ENCODE assay signal across 2 cellular contexts in the genomic region with DNA sequence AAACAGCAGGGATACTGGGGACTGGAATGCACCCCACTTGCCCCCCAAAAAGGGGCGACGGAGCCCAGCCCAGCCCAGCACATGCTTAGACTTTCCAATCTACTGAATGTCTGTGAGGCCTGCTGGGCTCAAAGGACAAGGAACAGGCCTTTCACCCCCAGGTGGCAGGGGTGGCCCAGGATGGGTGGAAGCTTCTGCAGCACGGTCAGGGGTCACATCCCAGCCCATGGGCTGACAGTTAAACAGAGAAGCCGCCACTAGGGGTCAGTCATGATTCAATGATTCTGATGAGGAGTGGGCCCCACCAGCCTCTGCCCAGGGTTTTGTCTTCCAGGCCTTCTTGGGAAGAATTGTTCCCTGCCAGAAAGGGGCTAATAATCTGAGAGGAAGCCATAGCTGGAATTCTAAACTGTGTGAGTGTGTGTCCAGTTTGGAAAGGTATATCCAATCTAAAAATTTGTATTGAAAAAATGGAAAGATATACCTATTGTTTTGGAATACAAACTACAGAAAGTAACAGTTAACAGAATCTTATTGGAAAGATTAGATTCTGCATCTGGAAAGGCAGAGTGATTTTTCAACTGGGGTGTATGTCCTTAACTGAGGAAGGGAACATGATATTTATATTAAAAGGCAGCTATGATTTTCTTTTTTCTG.
A peak's percentile ranks its signal among the peaks of the same experiment; 100 is the strongest.
TF ChIP-seq lines count a peak whose summit lies in the region.

No MANE protein-coding gene starts in this region.

TF ChIP-seq in SK-N-SH treated with all-trans-retinoic acid at 6 μM for 48 hours, 23 proteins besides CTCF, POLR2A, EP300 and RAD21:
- no peak for TF ChIP-seq TOX (CRISPR knock-in tag; IDR thresholded peaks at IDR 0.05; ENCODE audit: borderline replicate concordance)
- TF ChIP-seq GLIS3 (CRISPR knock-in tag; IDR thresholded peaks at IDR 0.05) = no peak
- TF ChIP-seq, protein P1, sequence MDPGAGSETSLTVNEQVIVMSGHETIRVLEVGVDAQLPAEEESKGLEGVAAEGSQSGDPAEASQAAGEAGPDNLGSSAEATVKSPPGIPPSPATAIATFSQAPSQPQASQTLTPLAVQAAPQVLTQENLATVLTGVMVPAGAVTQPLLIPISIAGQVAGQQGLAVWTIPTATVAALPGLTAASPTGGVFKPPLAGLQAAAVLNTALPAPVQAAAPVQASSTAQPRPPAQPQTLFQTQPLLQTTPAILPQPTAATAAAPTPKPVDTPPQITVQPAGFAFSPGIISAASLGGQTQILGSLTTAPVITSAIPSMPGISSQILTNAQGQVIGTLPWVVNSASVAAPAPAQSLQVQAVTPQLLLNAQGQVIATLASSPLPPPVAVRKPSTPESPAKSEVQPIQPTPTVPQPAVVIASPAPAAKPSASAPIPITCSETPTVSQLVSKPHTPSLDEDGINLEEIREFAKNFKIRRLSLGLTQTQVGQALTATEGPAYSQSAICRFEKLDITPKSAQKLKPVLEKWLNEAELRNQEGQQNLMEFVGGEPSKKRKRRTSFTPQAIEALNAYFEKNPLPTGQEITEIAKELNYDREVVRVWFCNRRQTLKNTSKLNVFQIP (CRISPR knock-in tag; IDR thresholded peaks at IDR 0.05; ENCODE audit: borderline replicate concordance, low read depth) = no peak
- TF ChIP-seq ESRRG (CRISPR knock-in tag; IDR thresholded peaks at IDR 0.05) = no peak
- no peak for TF ChIP-seq ARNTL (CRISPR knock-in tag; IDR thresholded peaks at IDR 0.05; ENCODE audit: borderline replicate concordance, low read depth)
- TF ChIP-seq, protein P2, sequence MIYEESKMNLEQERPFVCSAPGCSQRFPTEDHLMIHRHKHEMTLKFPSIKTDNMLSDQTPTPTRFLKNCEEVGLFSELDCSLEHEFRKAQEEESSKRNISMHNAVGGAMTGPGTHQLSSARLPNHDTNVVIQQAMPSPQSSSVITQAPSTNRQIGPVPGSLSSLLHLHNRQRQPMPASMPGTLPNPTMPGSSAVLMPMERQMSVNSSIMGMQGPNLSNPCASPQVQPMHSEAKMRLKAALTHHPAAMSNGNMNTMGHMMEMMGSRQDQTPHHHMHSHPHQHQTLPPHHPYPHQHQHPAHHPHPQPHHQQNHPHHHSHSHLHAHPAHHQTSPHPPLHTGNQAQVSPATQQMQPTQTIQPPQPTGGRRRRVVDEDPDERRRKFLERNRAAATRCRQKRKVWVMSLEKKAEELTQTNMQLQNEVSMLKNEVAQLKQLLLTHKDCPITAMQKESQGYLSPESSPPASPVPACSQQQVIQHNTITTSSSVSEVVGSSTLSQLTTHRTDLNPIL (CRISPR knock-in tag; IDR thresholded peaks at IDR 0.05; ENCODE audit: low read depth) = no peak
- no peak for TF ChIP-seq BACH2 (CRISPR knock-in tag; IDR thresholded peaks at IDR 0.05; ENCODE audit: borderline replicate concordance)
- no peak for TF ChIP-seq ZNF70 (CRISPR knock-in tag; IDR thresholded peaks at IDR 0.05)
- no peak for TF ChIP-seq TCF4 (CRISPR knock-in tag; IDR thresholded peaks at IDR 0.05; ENCODE audit: borderline replicate concordance)
- TF ChIP-seq RARB (CRISPR knock-in tag; IDR thresholded peaks at IDR 0.05) = no peak
- TF ChIP-seq ZNF8 (CRISPR knock-in tag; IDR thresholded peaks at IDR 0.05) = no peak
- TF ChIP-seq ZFP3 (CRISPR knock-in tag; IDR thresholded peaks at IDR 0.05) = no peak
- no peak for TF ChIP-seq ZNF565 (CRISPR knock-in tag; conservative IDR thresholded peaks at IDR 0.05; ENCODE audit: low read depth)
- no peak for TF ChIP-seq CSDC2 (CRISPR knock-in tag; IDR thresholded peaks at IDR 0.05)
- TF ChIP-seq, protein P3, sequence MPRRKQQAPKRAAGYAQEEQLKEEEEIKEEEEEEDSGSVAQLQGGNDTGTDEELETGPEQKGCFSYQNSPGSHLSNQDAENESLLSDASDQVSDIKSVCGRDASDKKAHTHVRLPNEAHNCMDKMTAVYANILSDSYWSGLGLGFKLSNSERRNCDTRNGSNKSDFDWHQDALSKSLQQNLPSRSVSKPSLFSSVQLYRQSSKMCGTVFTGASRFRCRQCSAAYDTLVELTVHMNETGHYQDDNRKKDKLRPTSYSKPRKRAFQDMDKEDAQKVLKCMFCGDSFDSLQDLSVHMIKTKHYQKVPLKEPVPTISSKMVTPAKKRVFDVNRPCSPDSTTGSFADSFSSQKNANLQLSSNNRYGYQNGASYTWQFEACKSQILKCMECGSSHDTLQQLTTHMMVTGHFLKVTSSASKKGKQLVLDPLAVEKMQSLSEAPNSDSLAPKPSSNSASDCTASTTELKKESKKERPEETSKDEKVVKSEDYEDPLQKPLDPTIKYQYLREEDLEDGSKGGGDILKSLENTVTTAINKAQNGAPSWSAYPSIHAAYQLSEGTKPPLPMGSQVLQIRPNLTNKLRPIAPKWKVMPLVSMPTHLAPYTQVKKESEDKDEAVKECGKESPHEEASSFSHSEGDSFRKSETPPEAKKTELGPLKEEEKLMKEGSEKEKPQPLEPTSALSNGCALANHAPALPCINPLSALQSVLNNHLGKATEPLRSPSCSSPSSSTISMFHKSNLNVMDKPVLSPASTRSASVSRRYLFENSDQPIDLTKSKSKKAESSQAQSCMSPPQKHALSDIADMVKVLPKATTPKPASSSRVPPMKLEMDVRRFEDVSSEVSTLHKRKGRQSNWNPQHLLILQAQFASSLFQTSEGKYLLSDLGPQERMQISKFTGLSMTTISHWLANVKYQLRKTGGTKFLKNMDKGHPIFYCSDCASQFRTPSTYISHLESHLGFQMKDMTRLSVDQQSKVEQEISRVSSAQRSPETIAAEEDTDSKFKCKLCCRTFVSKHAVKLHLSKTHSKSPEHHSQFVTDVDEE (CRISPR knock-in tag; IDR thresholded peaks at IDR 0.05) = no peak
- TF ChIP-seq ZFP30 (CRISPR knock-in tag; IDR thresholded peaks at IDR 0.05) = no peak
- TF ChIP-seq PPARA (CRISPR knock-in tag; IDR thresholded peaks at IDR 0.05; ENCODE audit: borderline replicate concordance) = no peak
TF ChIP-seq in SK-N-SH treated with all-trans-retinoic acid at 6 μM for 48 hours: peak in this region for 0.

TF ChIP-seq in HepG2, 621 proteins besides CTCF, POLR2A, EP300 and RAD21 (continued from another document):
- no peak for TF ChIP-seq ZBTB7A (CRISPR knock-in tag; IDR thresholded peaks at IDR 0.05)
- TF ChIP-seq NR2F6 (IDR thresholded peaks at IDR 0.05) = peak; percentile 63
- peak; percentile 55 for TF ChIP-seq NR2F6 (CRISPR knock-in tag; IDR thresholded peaks at IDR 0.05)
- TF ChIP-seq HNF4A (CRISPR knock-in tag; IDR thresholded peaks at IDR 0.05) = 0 out of 2 replicates have a peak, but pooled peaks have one; percentile 5
- TF ChIP-seq, protein P4, sequence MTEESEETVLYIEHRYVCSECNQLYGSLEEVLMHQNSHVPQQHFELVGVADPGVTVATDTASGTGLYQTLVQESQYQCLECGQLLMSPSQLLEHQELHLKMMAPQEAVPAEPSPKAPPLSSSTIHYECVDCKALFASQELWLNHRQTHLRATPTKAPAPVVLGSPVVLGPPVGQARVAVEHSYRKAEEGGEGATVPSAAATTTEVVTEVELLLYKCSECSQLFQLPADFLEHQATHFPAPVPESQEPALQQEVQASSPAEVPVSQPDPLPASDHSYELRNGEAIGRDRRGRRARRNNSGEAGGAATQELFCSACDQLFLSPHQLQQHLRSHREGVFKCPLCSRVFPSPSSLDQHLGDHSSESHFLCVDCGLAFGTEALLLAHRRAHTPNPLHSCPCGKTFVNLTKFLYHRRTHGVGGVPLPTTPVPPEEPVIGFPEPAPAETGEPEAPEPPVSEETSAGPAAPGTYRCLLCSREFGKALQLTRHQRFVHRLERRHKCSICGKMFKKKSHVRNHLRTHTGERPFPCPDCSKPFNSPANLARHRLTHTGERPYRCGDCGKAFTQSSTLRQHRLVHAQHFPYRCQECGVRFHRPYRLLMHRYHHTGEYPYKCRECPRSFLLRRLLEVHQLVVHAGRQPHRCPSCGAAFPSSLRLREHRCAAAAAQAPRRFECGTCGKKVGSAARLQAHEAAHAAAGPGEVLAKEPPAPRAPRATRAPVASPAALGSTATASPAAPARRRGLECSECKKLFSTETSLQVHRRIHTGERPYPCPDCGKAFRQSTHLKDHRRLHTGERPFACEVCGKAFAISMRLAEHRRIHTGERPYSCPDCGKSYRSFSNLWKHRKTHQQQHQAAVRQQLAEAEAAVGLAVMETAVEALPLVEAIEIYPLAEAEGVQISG (CRISPR knock-in tag; IDR thresholded peaks at IDR 0.05) = no peak
- TF ChIP-seq NR2F1 (CRISPR knock-in tag; IDR thresholded peaks at IDR 0.05) = peak in 1 of 2 experiments; percentile 60; a peak in 1 of 4 replicates
- TF ChIP-seq SMC3 (IDR thresholded peaks at IDR 0.05; ENCODE audit: low read length) = peak; percentile 72
- TF ChIP-seq, protein P5, sequence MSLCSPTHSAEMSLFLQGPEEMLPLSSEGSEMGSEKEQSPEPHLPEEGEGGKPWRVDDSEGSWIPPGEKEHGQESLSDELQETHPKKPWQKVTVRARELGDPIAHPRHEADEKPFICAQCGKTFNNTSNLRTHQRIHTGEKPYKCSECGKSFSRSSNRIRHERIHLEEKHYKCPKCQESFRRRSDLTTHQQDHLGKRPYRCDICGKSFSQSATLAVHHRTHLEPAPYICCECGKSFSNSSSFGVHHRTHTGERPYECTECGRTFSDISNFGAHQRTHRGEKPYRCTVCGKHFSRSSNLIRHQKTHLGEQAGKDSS (CRISPR knock-in tag; IDR thresholded peaks at IDR 0.05; ENCODE audit: borderline replicate concordance, low read depth) = no peak
- peak; percentile 82 for TF ChIP-seq STAG1 (CRISPR knock-in tag; IDR thresholded peaks at IDR 0.05)
- TF ChIP-seq PHF5A (CRISPR knock-in tag; IDR thresholded peaks at IDR 0.05; ENCODE audit: low read depth, unreplicated experiment) = no peak
- TF ChIP-seq ZEB1 (IDR thresholded peaks at IDR 0.05; ENCODE audit: insufficient replicate concordance, low read depth) = no peak
- no peak for TF ChIP-seq PHF20 (CRISPR knock-in tag; IDR thresholded peaks at IDR 0.05)
- no peak for TF ChIP-seq ZNF484 (CRISPR knock-in tag; IDR thresholded peaks at IDR 0.05; ENCODE audit: borderline replicate concordance, low read depth)
- TF ChIP-seq, protein P6, sequence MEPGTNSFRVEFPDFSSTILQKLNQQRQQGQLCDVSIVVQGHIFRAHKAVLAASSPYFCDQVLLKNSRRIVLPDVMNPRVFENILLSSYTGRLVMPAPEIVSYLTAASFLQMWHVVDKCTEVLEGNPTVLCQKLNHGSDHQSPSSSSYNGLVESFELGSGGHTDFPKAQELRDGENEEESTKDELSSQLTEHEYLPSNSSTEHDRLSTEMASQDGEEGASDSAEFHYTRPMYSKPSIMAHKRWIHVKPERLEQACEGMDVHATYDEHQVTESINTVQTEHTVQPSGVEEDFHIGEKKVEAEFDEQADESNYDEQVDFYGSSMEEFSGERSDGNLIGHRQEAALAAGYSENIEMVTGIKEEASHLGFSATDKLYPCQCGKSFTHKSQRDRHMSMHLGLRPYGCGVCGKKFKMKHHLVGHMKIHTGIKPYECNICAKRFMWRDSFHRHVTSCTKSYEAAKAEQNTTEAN (CRISPR knock-in tag; conservative IDR thresholded peaks at IDR 0.05) = no peak
- no peak for TF ChIP-seq KLF15 (CRISPR knock-in tag; IDR thresholded peaks at IDR 0.05; ENCODE audit: borderline replicate concordance)
- no peak for TF ChIP-seq SSRP1 (CRISPR knock-in tag; IDR thresholded peaks at IDR 0.05)
- TF ChIP-seq, protein P7, sequence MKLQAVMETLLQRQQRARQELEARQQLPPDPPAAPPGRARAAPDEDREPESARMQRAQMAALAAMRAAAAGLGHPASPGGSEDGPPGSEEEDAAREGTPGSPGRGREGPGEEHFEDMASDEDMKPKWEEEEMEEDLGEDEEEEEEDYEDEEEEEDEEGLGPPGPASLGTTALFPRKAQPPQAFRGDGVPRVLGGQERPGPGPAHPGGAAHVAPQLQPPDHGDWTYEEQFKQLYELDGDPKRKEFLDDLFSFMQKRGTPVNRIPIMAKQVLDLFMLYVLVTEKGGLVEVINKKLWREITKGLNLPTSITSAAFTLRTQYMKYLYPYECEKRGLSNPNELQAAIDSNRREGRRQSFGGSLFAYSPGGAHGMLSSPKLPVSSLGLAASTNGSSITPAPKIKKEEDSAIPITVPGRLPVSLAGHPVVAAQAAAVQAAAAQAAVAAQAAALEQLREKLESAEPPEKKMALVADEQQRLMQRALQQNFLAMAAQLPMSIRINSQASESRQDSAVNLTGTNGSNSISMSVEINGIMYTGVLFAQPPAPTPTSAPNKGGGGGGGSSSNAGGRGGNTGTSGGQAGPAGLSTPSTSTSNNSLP (IDR thresholded peaks at IDR 0.05; ENCODE audit: low read depth, low read length) = no peak
